ENCODE assay signal across 2 cellular contexts in genomic region chr19:6312018-6312417, GRCh38.
TF ChIP-seq lines count a peak whose summit lies in the region.

No MANE protein-coding gene starts in this region.

TF ChIP-seq in A549, 52 proteins besides CTCF, POLR2A, EP300 and RAD21:
- TF ChIP-seq RCOR1 (IDR thresholded peaks at IDR 0.05; ENCODE audit: low read depth, low read length), result no peak
- no peak for TF ChIP-seq RNF2 (IDR thresholded peaks at IDR 0.05; ENCODE audit: borderline replicate concordance, low read depth)
- no peak for TF ChIP-seq ZC3H11A (IDR thresholded peaks at IDR 0.05)
- TF ChIP-seq BHLHE40 (IDR thresholded peaks at IDR 0.05; ENCODE audit: low read depth, low read length), result no peak
- no peak for TF ChIP-seq BCL3 (IDR thresholded peaks at IDR 0.05)
- TF ChIP-seq ESRRA (IDR thresholded peaks at IDR 0.05; ENCODE audit: borderline replicate concordance, low read length), result no peak
- TF ChIP-seq ATOH8 (CRISPR knock-in tag; IDR thresholded peaks at IDR 0.05; ENCODE audit: low read depth), result no peak
- no peak for TF ChIP-seq ZSCAN20 (CRISPR knock-in tag; IDR thresholded peaks at IDR 0.05)
- no peak for TF ChIP-seq HOXB5 (CRISPR knock-in tag; IDR thresholded peaks at IDR 0.05)
- TF ChIP-seq CBX8 (IDR thresholded peaks at IDR 0.05), result no peak
- no peak for TF ChIP-seq CHD4 (IDR thresholded peaks at IDR 0.05; ENCODE audit: borderline replicate concordance)
- no peak for TF ChIP-seq FOSL2 (IDR thresholded peaks at IDR 0.05)
- no peak for TF ChIP-seq FOSL2 (CRISPR knock-in tag; IDR thresholded peaks at IDR 0.05)
- no peak for TF ChIP-seq NR3C1 (IDR thresholded peaks at IDR 0.05)

TF ChIP-seq in H1, 55 proteins besides CTCF, POLR2A, EP300 and RAD21:
- TF ChIP-seq TAF7 (optimal IDR thresholded peaks at IDR 0.05; ENCODE audit: borderline replicate concordance, low read depth, low read length) (no peak), RBBP5 (IDR thresholded peaks at IDR 0.05; ENCODE audit: borderline replicate concordance, low read depth, low read length) (no peak), FOSL1 (IDR thresholded peaks at IDR 0.05; ENCODE audit: insufficient read depth, low read depth, low read length) (no peak), JUND (IDR thresholded peaks at IDR 0.05; ENCODE audit: low read length) (no peak), SAP30 (IDR thresholded peaks at IDR 0.05; ENCODE audit: insufficient read depth, insufficient replicate concordance, low read length) (no peak), GTF2F1 (IDR thresholded peaks at IDR 0.05; ENCODE audit: borderline replicate concordance, low read depth, low read length) (no peak), HDAC2 (IDR thresholded peaks at IDR 0.05; ENCODE audit: borderline replicate concordance in 1 of 2, low read depth in 2 of 2, low read length in 2 of 2) (no peak), CTBP2 (IDR thresholded peaks at IDR 0.05; ENCODE audit: borderline replicate concordance, insufficient read depth, insufficient read length, low read length) (no peak), NANOG (IDR thresholded peaks at IDR 0.05; ENCODE audit: insufficient read depth, low read depth, low read length, poor library complexity, severe bottlenecking) (no peak), CREB1 (IDR thresholded peaks at IDR 0.05) (no peak), CBX5 (IDR thresholded peaks at IDR 0.05; ENCODE audit: low read depth, low read length) (no peak), EGR1 (IDR thresholded peaks at IDR 0.05; ENCODE audit: borderline replicate concordance, low read depth, low read length) (no peak), POU5F1 (IDR thresholded peaks at IDR 0.05; ENCODE audit: low read depth, low read length) (no peak), BRCA1 (IDR thresholded peaks at IDR 0.05; ENCODE audit: low read depth, low read length) (no peak), TEAD4 (IDR thresholded peaks at IDR 0.05; ENCODE audit: low read depth, low read length) (no peak), ZNF274 (IDR thresholded peaks at IDR 0.05; ENCODE audit: borderline replicate concordance, extremely low read depth, low read length) (no peak), SP4 (IDR thresholded peaks at IDR 0.05; ENCODE audit: low read length) (no peak), EZH2 (IDR thresholded peaks at IDR 0.05; ENCODE audit: low read depth, low read length, severe bottlenecking) (no peak)
